Comparison of ENCODE assay signal across 8 cellular contexts in genomic region chr16:1959269-1960039, GRCh38.
DNase-seq lines count a peak whose midpoint lies in the region; ATAC-seq and TF ChIP-seq lines count a peak whose summit lies in the region.

Gene NDUFB10 (plus strand): TSS chr16:1959538. CDS start chr16:1959625, 87 bp downstream.

- H3K4me3 ChIP-seq in AG04449 (ENCODE audit: low read depth, low read length) = peak within 1 kb of the TSS; percentile 86

- CTCF ChIA-PET in AG04449 (lab: Yijun Ruan, JAX) = interaction anchor here (1.0 to 3.2 kb wide), 3 partner anchors 30 to 181 kb away, joined by 3 to 11 read pairs (median 3); no protein-coding TSS in a partner anchor

- ATAC-seq in GM18858 (IDR thresholded peaks at IDR 0.05; ENCODE audit: unreplicated experiment) (peak; percentile 54), HG03103 (IDR thresholded peaks at IDR 0.05; ENCODE audit: low read depth, unreplicated experiment) (peak; percentile 69)
- peak; percentile 74 for ATAC-seq in activated CD4-positive, CD25-positive, alpha-beta regulatory T cell treated with anti-CD3 and anti-CD28 coated beads, Interleukin-2, amount 50 U/mL, for 24 hours

- POLR2A ChIA-PET in AG04449 (lab: Yijun Ruan, JAX) = interaction anchor here (4.0 kb wide), 1 partner anchor 12 kb away, joined by 20 read pairs; the partner anchor contains the start of gene TBL3

- DNase-seq in AG04449 (ENCODE audit: low read depth, low spot score) (peak; percentile 16), NCI-H2227 (lab: John Stamatoyannopoulos, UW; ENCODE audit: unreplicated experiment) (peak; percentile 92), cerebellar cortex (ENCODE audit: low spot score) (peak; percentile 83), kidney glomerular epithelial cell (lab: John Stamatoyannopoulos, UW) (peak; percentile 73)
- DNase-seq in stimulated activated CD4-positive, alpha-beta T cell treated with anti-CD3 and anti-CD28 coated beads, Interleukin-1b, Interleukin-23, amount 100 ng/mL, for 24 hours (ENCODE audit: low read depth in 4 of 4, low spot score in 1 of 4) = peak; percentile 83 to 91 (median 91)

- TF ChIP-seq CTCF in AG04449 (IDR thresholded peaks at IDR 0.05; ENCODE audit: insufficient read depth, low read length, missing control alignments) = peak; percentile 65

Comparison
In these comparisons a context has a peak if more than half of its experiments do, and no peak if none do; other contexts are left out.
1. Peak in every context shown above with its lines: DNase-seq, ATAC-seq and H3K4me3 ChIP-seq.
2. DNase-seq: peak in every context shown above with its lines; median percentile 92 in NCI-H2227; 91 in stimulated activated CD4-positive, alpha-beta T cell treated with anti-CD3 and anti-CD28 coated beads, Interleukin-1b, Interleukin-23, amount 100 ng/mL, for 24 hours; 83 in cerebellar cortex; 73 in kidney glomerular epithelial cell; 16 in AG04449.